In the genomic region with DNA sequence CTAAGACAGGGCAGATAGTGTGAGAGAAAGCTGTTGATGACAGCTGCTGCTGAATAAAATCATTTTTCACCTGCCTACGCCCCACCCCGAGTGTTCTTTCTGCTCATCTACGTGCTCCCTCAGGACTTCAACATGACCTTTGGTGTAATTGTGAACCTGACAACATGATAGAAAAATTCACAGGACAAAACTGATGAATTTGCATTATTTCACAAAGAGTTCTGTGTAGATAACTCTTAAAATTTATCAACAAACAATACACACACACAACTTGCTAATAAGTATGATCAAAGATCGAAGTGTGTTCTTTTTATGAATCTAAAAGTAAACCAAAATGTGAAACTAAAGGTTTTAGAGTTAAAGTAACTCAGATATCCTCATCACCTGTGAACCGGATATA, we compare ENCODE assay signal across 3 cellular contexts.
A peak's percentile ranks its signal among the peaks of the same experiment; 100 is the strongest.
TF ChIP-seq lines count a peak whose summit lies in the region.

No MANE protein-coding gene starts in this region.

TF ChIP-seq in A549, 52 proteins besides CTCF, POLR2A, EP300 and RAD21:
- TF ChIP-seq HEYL (CRISPR knock-in tag; IDR thresholded peaks at IDR 0.05) (no peak), MAFK (IDR thresholded peaks at IDR 0.05; ENCODE audit: partially characterized antibody) (peak; percentile 65)

TF ChIP-seq in IMR-90, 13 proteins besides CTCF, POLR2A, EP300 and RAD21:
- TF ChIP-seq MAFK (IDR thresholded peaks at IDR 0.05; ENCODE audit: low read depth, low read length) = peak; percentile 46; the same call in 1 of the 2 replicates
- no peak for TF ChIP-seq MXI1 (IDR thresholded peaks at IDR 0.05; ENCODE audit: borderline replicate concordance, low read depth, low read length)

TF ChIP-seq in K562, 482 proteins besides CTCF, POLR2A, EP300 and RAD21:
- TF ChIP-seq ZNF134 (CRISPR knock-in tag; conservative IDR thresholded peaks at IDR 0.05) (no peak), MXI1 (IDR thresholded peaks at IDR 0.05; ENCODE audit: low read depth, low read length) (no peak), CTCFL (IDR thresholded peaks at IDR 0.05; ENCODE audit: borderline replicate concordance, insufficient read depth, low read depth, low read length, poor library complexity, severe bottlenecking) (no peak), PREB (CRISPR knock-in tag; IDR thresholded peaks at IDR 0.05) (no peak), GABPB1 (CRISPR knock-in tag; IDR thresholded peaks at IDR 0.05) (no peak), SRF (CRISPR knock-in tag; IDR thresholded peaks at IDR 0.05) (no peak), MAFG (tag; conservative IDR thresholded peaks at IDR 0.05) (peak; percentile 38; the same call in 1 of the 2 replicates), ZNF316 (IDR thresholded peaks at IDR 0.05) (0 out of 2 replicates have a peak, but pooled peaks have one; percentile 31), NFE2L1 (tag; IDR thresholded peaks at IDR 0.05; ENCODE audit: borderline replicate concordance, low read depth) (no peak), ARID3B (CRISPR knock-in tag; IDR thresholded peaks at IDR 0.05; ENCODE audit: borderline replicate concordance) (no peak), ZNF764 (CRISPR knock-in tag; IDR thresholded peaks at IDR 0.05; ENCODE audit: low read depth) (no peak), EWSR1 (IDR thresholded peaks at IDR 0.05; ENCODE audit: borderline replicate concordance, low read depth, partially characterized antibody) (no peak), ZNF76 (CRISPR knock-in tag; IDR thresholded peaks at IDR 0.05; ENCODE audit: borderline replicate concordance) (no peak), SIX5 (IDR thresholded peaks at IDR 0.05; ENCODE audit: borderline replicate concordance in 1 of 2, insufficient read depth in 1 of 2, low read depth in 1 of 2, low read length in 2 of 2) (no peak), KDM4B (IDR thresholded peaks at IDR 0.05; ENCODE audit: borderline replicate concordance in 2 of 2, low read depth in 1 of 2) (no peak), ZNF436 (CRISPR knock-in tag; IDR thresholded peaks at IDR 0.05) (no peak), ZNF551 (CRISPR knock-in tag; IDR thresholded peaks at IDR 0.05) (no peak)
- TF ChIP-seq, protein P1, sequence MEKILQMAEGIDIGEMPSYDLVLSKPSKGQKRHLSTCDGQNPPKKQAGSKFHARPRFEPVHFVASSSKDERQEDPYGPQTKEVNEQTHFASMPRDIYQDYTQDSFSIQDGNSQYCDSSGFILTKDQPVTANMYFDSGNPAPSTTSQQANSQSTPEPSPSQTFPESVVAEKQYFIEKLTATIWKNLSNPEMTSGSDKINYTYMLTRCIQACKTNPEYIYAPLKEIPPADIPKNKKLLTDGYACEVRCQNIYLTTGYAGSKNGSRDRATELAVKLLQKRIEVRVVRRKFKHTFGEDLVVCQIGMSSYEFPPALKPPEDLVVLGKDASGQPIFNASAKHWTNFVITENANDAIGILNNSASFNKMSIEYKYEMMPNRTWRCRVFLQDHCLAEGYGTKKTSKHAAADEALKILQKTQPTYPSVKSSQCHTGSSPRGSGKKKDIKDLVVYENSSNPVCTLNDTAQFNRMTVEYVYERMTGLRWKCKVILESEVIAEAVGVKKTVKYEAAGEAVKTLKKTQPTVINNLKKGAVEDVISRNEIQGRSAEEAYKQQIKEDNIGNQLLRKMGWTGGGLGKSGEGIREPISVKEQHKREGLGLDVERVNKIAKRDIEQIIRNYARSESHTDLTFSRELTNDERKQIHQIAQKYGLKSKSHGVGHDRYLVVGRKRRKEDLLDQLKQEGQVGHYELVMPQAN (IDR thresholded peaks at IDR 0.05; ENCODE audit: borderline replicate concordance) = no peak
- TF ChIP-seq, protein P2, sequence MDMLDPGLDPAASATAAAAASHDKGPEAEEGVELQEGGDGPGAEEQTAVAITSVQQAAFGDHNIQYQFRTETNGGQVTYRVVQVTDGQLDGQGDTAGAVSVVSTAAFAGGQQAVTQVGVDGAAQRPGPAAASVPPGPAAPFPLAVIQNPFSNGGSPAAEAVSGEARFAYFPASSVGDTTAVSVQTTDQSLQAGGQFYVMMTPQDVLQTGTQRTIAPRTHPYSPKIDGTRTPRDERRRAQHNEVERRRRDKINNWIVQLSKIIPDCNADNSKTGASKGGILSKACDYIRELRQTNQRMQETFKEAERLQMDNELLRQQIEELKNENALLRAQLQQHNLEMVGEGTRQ (CRISPR knock-in tag; IDR thresholded peaks at IDR 0.05) = no peak
- TF ChIP-seq, protein P3, sequence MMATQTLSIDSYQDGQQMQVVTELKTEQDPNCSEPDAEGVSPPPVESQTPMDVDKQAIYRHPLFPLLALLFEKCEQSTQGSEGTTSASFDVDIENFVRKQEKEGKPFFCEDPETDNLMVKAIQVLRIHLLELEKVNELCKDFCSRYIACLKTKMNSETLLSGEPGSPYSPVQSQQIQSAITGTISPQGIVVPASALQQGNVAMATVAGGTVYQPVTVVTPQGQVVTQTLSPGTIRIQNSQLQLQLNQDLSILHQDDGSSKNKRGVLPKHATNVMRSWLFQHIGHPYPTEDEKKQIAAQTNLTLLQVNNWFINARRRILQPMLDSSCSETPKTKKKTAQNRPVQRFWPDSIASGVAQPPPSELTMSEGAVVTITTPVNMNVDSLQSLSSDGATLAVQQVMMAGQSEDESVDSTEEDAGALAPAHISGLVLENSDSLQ (IDR thresholded peaks at IDR 0.05) = no peak
- TF ChIP-seq, protein P4, sequence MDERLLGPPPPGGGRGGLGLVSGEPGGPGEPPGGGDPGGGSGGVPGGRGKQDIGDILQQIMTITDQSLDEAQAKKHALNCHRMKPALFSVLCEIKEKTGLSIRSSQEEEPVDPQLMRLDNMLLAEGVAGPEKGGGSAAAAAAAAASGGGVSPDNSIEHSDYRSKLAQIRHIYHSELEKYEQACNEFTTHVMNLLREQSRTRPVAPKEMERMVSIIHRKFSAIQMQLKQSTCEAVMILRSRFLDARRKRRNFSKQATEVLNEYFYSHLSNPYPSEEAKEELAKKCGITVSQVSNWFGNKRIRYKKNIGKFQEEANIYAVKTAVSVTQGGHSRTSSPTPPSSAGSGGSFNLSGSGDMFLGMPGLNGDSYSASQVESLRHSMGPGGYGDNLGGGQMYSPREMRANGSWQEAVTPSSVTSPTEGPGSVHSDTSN (CRISPR knock-in tag; IDR thresholded peaks at IDR 0.05; ENCODE audit: low read depth) = no peak
- TF ChIP-seq, protein P4 (tag; conservative IDR thresholded peaks at IDR 0.05; ENCODE audit: low read depth) = peak; percentile 31; the same call in 1 of the 2 replicates
